Comparison of ENCODE assay signal across 8 cellular contexts in the genomic region with DNA sequence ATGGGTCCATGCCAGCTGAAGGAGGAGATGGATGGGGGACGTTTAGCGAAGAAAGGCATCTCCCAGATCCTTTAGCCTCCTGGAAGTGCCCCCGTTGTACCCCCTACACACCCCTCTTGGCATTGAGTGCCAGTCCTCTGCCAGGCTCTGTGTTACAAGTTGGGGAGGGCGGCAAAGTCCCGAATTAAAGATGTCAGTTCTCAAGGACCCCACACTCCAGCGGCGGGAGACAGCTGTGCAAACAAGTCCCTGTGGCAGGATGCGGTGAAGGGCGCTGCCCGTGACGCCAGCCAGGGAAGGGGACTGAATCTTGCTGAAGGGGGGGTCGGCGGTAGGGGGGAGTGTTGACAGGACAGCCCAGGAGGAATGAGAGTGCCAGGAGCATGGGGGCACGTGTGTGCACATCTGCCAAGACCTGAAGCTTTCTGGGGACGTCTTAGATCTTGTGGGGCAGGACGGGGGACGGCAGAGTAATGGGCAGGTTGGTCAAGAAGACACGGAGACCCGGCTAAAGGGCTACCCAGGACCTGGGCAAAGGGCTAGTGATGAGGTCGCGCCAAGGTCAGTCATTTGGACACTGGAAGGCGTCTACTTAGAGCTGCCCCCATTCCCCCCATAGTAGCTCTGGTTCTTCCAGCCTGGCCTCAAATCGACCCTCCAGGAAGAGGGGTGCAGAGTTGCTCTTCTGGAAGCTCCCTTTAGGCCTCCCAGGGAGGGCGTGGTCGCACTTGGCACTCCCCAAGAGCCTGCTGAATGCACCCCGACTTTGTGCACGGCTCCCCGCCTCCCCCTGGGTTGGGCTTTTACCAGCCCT.
DNase-seq lines count a peak whose midpoint lies in the region; ATAC-seq and TF ChIP-seq lines count a peak whose summit lies in the region.

No MANE protein-coding gene starts in this region.

- no peak for ATAC-seq in HG02840 (IDR thresholded peaks at IDR 0.05; ENCODE audit: low FRiP score, unreplicated experiment)

- DNase-seq in DMS53 (lab: John Stamatoyannopoulos, UW) (peak; percentile 91), MV-4-11 (lab: John Stamatoyannopoulos, UW) (peak; percentile 63), T follicular helper cell (ENCODE audit: low read depth) (peak; percentile 65), anterior cingulate cortex (lab: John Stamatoyannopoulos, UW) (peak in 42 of 58 donors; percentile 35 to 86 (median 67)), hepatic stellate cell (ENCODE audit: low spot score) (peak; percentile 75), retinal pigment epithelial cell (ENCODE audit: low read depth) (no peak), GM10248 (ENCODE audit: extremely low spot score) (no peak)

- H3K4me3 ChIP-seq in retinal pigment epithelial cell (ENCODE audit: low read length) = peak overlapping the region; percentile 78

- CTCF ChIA-PET in GM10248 (lab: Yijun Ruan, JAX) = interaction anchor here (0.6 to 6.4 kb wide), 21 partner anchors 8 to 484 kb away, joined by 3 to 59 read pairs (median 4); a partner anchor contains a TSS

- POLR2A ChIA-PET in GM10248 (lab: Yijun Ruan, JAX) = interaction anchor here (0.6 kb wide), 1 partner anchor 500 kb away, joined by 8 read pairs; no protein-coding TSS in a partner anchor

- TF ChIP-seq CTCF in retinal pigment epithelial cell (conservative IDR thresholded peaks at IDR 0.05; ENCODE audit: low read depth, low read length) (no peak), GM10248 (IDR thresholded peaks at IDR 0.05; ENCODE audit: control extremely low read depth, extremely low read depth, low read depth, missing control alignments) (no peak)

Comparison
In these comparisons a context has a peak if more than half of its experiments do, and no peak if none do; other contexts are left out.
1. DNase-seq: peak in DMS53 (single experiment), MV-4-11 (single experiment), T follicular helper cell (single experiment), anterior cingulate cortex (42 of 58) and hepatic stellate cell (single experiment); none in retinal pigment epithelial cell (single experiment) and GM10248 (single experiment).